Comparison of ENCODE assay signal across 10 cellular contexts in the genomic region with DNA sequence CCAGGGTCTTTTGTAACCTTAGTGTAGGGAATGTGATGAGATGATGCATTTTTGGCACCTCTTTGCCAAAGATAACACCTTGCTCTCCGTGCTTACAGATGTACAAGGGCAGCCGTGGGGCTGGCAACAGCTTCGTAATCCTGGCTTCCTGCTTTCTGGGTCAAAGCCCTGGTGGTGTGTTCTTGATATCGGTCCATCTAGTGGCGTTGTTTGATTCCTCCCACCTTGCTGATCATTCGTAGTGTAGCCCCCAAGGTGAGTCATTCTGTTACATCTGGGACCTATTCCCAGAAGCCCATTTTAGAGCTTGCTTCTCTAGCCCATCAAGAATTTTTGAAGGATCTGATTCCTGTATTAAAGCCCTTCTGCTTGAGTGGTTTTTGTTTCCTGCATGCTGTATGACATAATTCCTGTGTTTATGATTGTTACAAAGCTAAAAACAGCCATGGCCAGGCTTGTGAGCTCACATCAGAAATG. TPM values are rescaled to one million over a fixed set of nuclear protein-coding genes. Genes with fewer than 3 reads are reported as not detected.
DNase-seq lines count a peak whose midpoint lies in the region; ATAC-seq and TF ChIP-seq lines count a peak whose summit lies in the region.
"Had no signal": no experiment of that assay in that cellular context is flagged by ENCODE, and none has a peak within 500 bp of the region (broad histone marks: within the 10 kb centered on the region; RNA-seq: fewer than 3 reads in every experiment).

No MANE protein-coding gene starts in this region.

- no peak for TF ChIP-seq CTCF in right lobe of liver (IDR thresholded peaks at IDR 0.05)

- H3K27me3 Mint-ChIP-seq in activated naive CD8-positive, alpha-beta T cell, result no peaks in the 10 kb centered on the region

- H3K9me3 Mint-ChIP-seq in activated naive CD8-positive, alpha-beta T cell (ENCODE audit: low read depth), result peaks cover 4% of the 10 kb centered on the region

- DNase-seq in left cardiac atrium (no peak), left ventricle myocardium superior (no peak), right lobe of liver (no peak), aorta (no peak), AG20443 (ENCODE audit: low spot score) (no peak)
- DNase-seq: HCEC 1CT had no signal

- WGBS in right lobe of liver (ENCODE audit: insufficient coverage, low coverage, low lambda C conversion rate, missing lambda C conversion rate), result 30% methylated on average over 3 of the region's 6 CpGs
- 7 to 27% methylated on average over 6 of the region's 6 CpGs for WGBS in aorta, 2 donors

- H3K9me3 ChIP-seq in right lobe of liver (no peaks in the 10 kb centered on the region), aorta (ENCODE audit: control insufficient read depth, low read length) (no peaks in the 10 kb centered on the region)

- H3K4me1 ChIP-seq in right lobe of liver, result peaks cover 0 to 13% (median 0%) of the 10 kb centered on the region in 4 donors
- H3K4me1 ChIP-seq in aorta (ENCODE audit: control insufficient read depth in 1 of 2, insufficient read depth in 2 of 2, low read length in 2 of 2), result peaks cover 0 to 2% of the 10 kb centered on the region in 2 donors

- H3K4me3 ChIP-seq in right lobe of liver (no peak overlapping the region), aorta (ENCODE audit: low read length in 2 of 2) (no peak overlapping the region)

- peaks cover 57% of the 10 kb centered on the region for H3K4me1 Mint-ChIP-seq in activated naive CD8-positive, alpha-beta T cell (ENCODE audit: low read depth)

- TF ChIP-seq POLR2A in right lobe of liver (IDR thresholded peaks at IDR 0.05), result no peak

- ATAC-seq in left cardiac atrium, result peak; percentile 24 to 38
- no peak for ATAC-seq in left ventricle myocardium superior
- ATAC-seq in right lobe of liver, result peak; percentile 17 to 64 (median 26)
- ATAC-seq in aorta (ENCODE audit: low FRiP score), result no peak
- ATAC-seq in GM19467 (IDR thresholded peaks at IDR 0.05; ENCODE audit: unreplicated experiment), result no peak
- ATAC-seq in HG02884 (IDR thresholded peaks at IDR 0.05; ENCODE audit: unreplicated experiment), result no peak
- ATAC-seq: activated CD4-positive, CD25-positive, alpha-beta regulatory T cell treated with anti-CD3 and anti-CD28 coated beads, Interleukin-2, amount 50 U/mL, for 24 hours had no signal

- H3K27me3 ChIP-seq in right lobe of liver (no peaks in the 10 kb centered on the region), aorta (ENCODE audit: control insufficient read depth in 1 of 2, insufficient read depth in 2 of 2, low read length in 1 of 2) (no peaks in the 10 kb centered on the region)

- intact Hi-C loops in left cardiac atrium (cut with DNase I) (loop anchor here in 1 of 2 donors (5.0 kb wide), 1 partner anchor 77 kb away; no protein-coding TSS in a partner anchor), left ventricle myocardium superior (cut with micrococcal nuclease) (no loop called here), right lobe of liver (cut with DNase I) (no loop called here), aorta (cut with DNase I) (loop anchor here in 1 of 2 donors (5.0 to 10.0 kb wide), 2 partner anchors 82 to 774 kb away; no protein-coding TSS in a partner anchor)

- H3K36me3 ChIP-seq in right lobe of liver (no peaks in the 10 kb centered on the region), aorta (ENCODE audit: control insufficient read depth in 1 of 2, insufficient read depth in 2 of 2, low read length in 1 of 2) (no peaks in the 10 kb centered on the region)

- H3K36me3 Mint-ChIP-seq in activated naive CD8-positive, alpha-beta T cell, result no peaks in the 10 kb centered on the region

- H3K27ac Mint-ChIP-seq in activated naive CD8-positive, alpha-beta T cell, result peak overlapping the region; percentile 88

- H3K27ac ChIP-seq in right lobe of liver (no peak overlapping the region), aorta (ENCODE audit: low read depth in 1 of 2, low read length in 2 of 2) (peak overlapping the region; percentile 69 to 77)

- peak overlapping the region; percentile 38 for H3K4me3 Mint-ChIP-seq in activated naive CD8-positive, alpha-beta T cell

RNA-seq across cellular contexts. Expression of gene CCT8, which starts 7.0 kb away (rescaled TPM):
- total RNA-seq in left cardiac atrium, result 100 to 1,000 TPM in 1 of 2 donors, 10 to 100 TPM in 1; 97.5 to 117 TPM
- 108 TPM for total RNA-seq in left ventricle myocardium superior
- total RNA-seq in right lobe of liver, result 10 to 100 TPM; 34.3 to 83.1 (median 55.0) TPM
- 100 to 1,000 TPM in 1 of 2 donors, 10 to 100 TPM in 1; 88.7 to 129 TPM for total RNA-seq in aorta
- 100 to 1,000 TPM; 106 to 130 TPM for polyA plus RNA-seq in aorta

RNA-seq across cellular contexts. Expression of gene MAP3K7CL, which starts 50.0 kb away (rescaled TPM):
- total RNA-seq in left cardiac atrium, result 1 to 10 TPM; 2.3 to 5.4 TPM
- 1.1 TPM for total RNA-seq in left ventricle myocardium superior
- total RNA-seq in right lobe of liver, result 1 to 10 TPM; 2.0 to 3.5 (median 2.8) TPM
- 10 to 100 TPM; 33.0 to 84.6 TPM for total RNA-seq in aorta
- 10 to 100 TPM; 19.4 to 33.4 TPM for polyA plus RNA-seq in aorta

RNA-seq across cellular contexts. Expression of gene USP16, which starts 56.0 kb away (rescaled TPM):
- 10 to 100 TPM; 29.0 to 35.6 TPM for total RNA-seq in left cardiac atrium
- total RNA-seq in left ventricle myocardium superior, result 30.5 TPM
- total RNA-seq in right lobe of liver, result 10 to 100 TPM; 14.1 to 20.5 (median 17.4) TPM
- total RNA-seq in aorta, result 10 to 100 TPM; 33.8 to 42.8 TPM
- polyA plus RNA-seq in aorta, result 10 to 100 TPM; 38.7 to 39.8 TPM

Comparison
In these comparisons a context has a peak if more than half of its experiments do, and no peak if none do; other contexts are left out.
1. ATAC-seq: peak in left cardiac atrium (2 of 2) and right lobe of liver (4 of 4); none in left ventricle myocardium superior (single experiment), aorta (single experiment), GM19467 (single experiment) and HG02884 (single experiment).
2. H3K27ac ChIP-seq: peak in aorta (2 of 2); none in right lobe of liver (0 of 3).
3. RNA of gene MAP3K7CL, which starts 50.0 kb away (total RNA-seq): 33.0 to 84.6 TPM in aorta; 2.3 to 5.4 TPM in left cardiac atrium, 2.0 to 3.5 TPM in right lobe of liver and 1.1 TPM in left ventricle myocardium superior (single experiment); every median in the first group is over 4 times any median in the second.